Comparison of ENCODE assay signal across 8 cellular contexts in genomic region chr15:80989518-80990478, GRCh38. TPM values are rescaled to one million over a fixed set of nuclear protein-coding genes. Genes with fewer than 3 reads are reported as not detected.
DNase-seq lines count a peak whose midpoint lies in the region; ATAC-seq and TF ChIP-seq lines count a peak whose summit lies in the region.

MESD (minus strand) TSS chr15:80989819; CDS start chr15:80989791, 28 bp downstream.

- peak within 1 kb of the TSS; percentile 98 for H3K4me3 Mint-ChIP-seq in type B pancreatic cell

- TF ChIP-seq POLR2A in GM15510 (IDR thresholded peaks at IDR 0.05; ENCODE audit: borderline replicate concordance, extremely low read depth, insufficient read length) = peak; percentile 98
- peak; percentile 77 to 95 for TF ChIP-seq POLR2A in adrenal gland (IDR thresholded peaks at IDR 0.05)
- peak; percentile 36 to 94 for TF ChIP-seq POLR2A in heart left ventricle (IDR thresholded peaks at IDR 0.05)

- no peak for TF ChIP-seq CTCF in adrenal gland (IDR thresholded peaks at IDR 0.05)
- TF ChIP-seq CTCF in heart left ventricle (IDR thresholded peaks at IDR 0.05) = no peak
- TF ChIP-seq CTCF in type B pancreatic cell (conservative IDR thresholded peaks at IDR 0.05) = no peak

- ATAC-seq in HG02884 (IDR thresholded peaks at IDR 0.05; ENCODE audit: unreplicated experiment) (peak; percentile 93), heart left ventricle (peak; percentile 97 to 99 (median 98))

- peaks cover 29% of the 10 kb centered on the region for H3K4me1 Mint-ChIP-seq in type B pancreatic cell (ENCODE audit: unreplicated experiment)

- no peaks in the 10 kb centered on the region for H3K27me3 ChIP-seq in adrenal gland
- no peaks in the 10 kb centered on the region for H3K27me3 ChIP-seq in heart left ventricle

- peak; percentile 75 for DNase-seq in NCI-H146 treated with DMSO at 0.1 percent for 48 hours (lab: John Stamatoyannopoulos, UW; ENCODE audit: unreplicated experiment)
- DNase-seq in T-helper 1 cell = peak; percentile 95 to 97 (median 96)
- peak; percentile 97 to 99 (median 98) for DNase-seq in adrenal gland
- DNase-seq in heart left ventricle = peak; percentile 98 to 99 (median 99)
- peak; percentile 92 to 99 (median 98) for DNase-seq in posterior cingulate gyrus
- DNase-seq in type B pancreatic cell (ENCODE audit: extremely low spot score, unreplicated experiment) = peak; percentile 97

- intact Hi-C loops in adrenal gland (cut with DNase I) = loop anchor here (10.0 kb wide), 2 partner anchors 115 to 325 kb away; no protein-coding TSS in a partner anchor
- intact Hi-C loops in heart left ventricle (cut with DNase I) = loop anchor here in 5 of 10 donors (2.0 to 10.0 kb wide), 5 partner anchors 115 to 1055 kb away; partner anchors contain the start of genes MEX3B (in 1 of the 5) and STARD5 (in 1 of the 5)
- intact Hi-C loops in posterior cingulate gyrus (cut with DNase I) = no loop called here

- H3K4me3 ChIP-seq in adrenal gland = peak within 1 kb of the TSS; percentile 58 to 86 (median 74)
- peak within 1 kb of the TSS; percentile 75 to 97 (median 88) for H3K4me3 ChIP-seq in heart left ventricle

- peak within 1 kb of the TSS; percentile 94 for H3K27ac Mint-ChIP-seq in type B pancreatic cell

- H3K4me1 ChIP-seq in adrenal gland (replicated peaks in 1 of 2) (peaks cover 21 to 36% of the 10 kb centered on the region in 2 donors), heart left ventricle (peaks cover 10 to 67% (median 55%) of the 10 kb centered on the region in 12 donors)

- no peaks in the 10 kb centered on the region for H3K9me3 ChIP-seq in adrenal gland (replicated peaks in 1 of 3)
- no peaks in the 10 kb centered on the region for H3K9me3 ChIP-seq in heart left ventricle

- H3K9me3 Mint-ChIP-seq in type B pancreatic cell = no peaks in the 10 kb centered on the region

- 0% methylated on average over 13 to 63 of the region's 63 CpGs for WGBS in adrenal gland, 4 donors
- 1% methylated on average over 36 to 63 of the region's 63 CpGs for WGBS in heart left ventricle, 4 donors

- peaks cover 10% of the 10 kb centered on the region for H3K36me3 Mint-ChIP-seq in type B pancreatic cell

- no peaks in the 10 kb centered on the region for H3K27me3 Mint-ChIP-seq in type B pancreatic cell

- H3K36me3 ChIP-seq in adrenal gland (replicated peaks in 1 of 2) (no peaks in the 10 kb centered on the region), heart left ventricle (peaks cover 0 to 4% (median 0%) of the 10 kb centered on the region in 9 donors)

- H3K27ac ChIP-seq in adrenal gland = peak within 1 kb of the TSS; percentile 86 to 94 (median 89)
- peak within 1 kb of the TSS; percentile 80 to 96 (median 92) for H3K27ac ChIP-seq in heart left ventricle

RNA-seq across cellular contexts. Expression of gene MESD, which starts in this region (rescaled TPM):
- 10 to 100 TPM; 13.2 to 50.3 (median 25.6) TPM for total RNA-seq in adrenal gland
- 10 to 100 TPM; 17.1 to 56.1 (median 21.2) TPM for polyA plus RNA-seq in adrenal gland
- total RNA-seq in heart left ventricle = 10 to 100 TPM; 11.2 to 19.8 (median 14.8) TPM
- polyA plus RNA-seq in heart left ventricle = 10 to 100 TPM; 11.5 to 18.3 TPM
- 30.7 and 36.6 TPM in 2 replicates for total RNA-seq in type B pancreatic cell (ENCODE audit: low replicate concordance)

Comparison
In these comparisons a context has a peak if more than half of its experiments do, and no peak if none do; other contexts are left out.
1. Peak in every context shown above with its lines: DNase-seq, ATAC-seq, H3K4me3 ChIP-seq and H3K27ac ChIP-seq.